Comparison of ENCODE assay signal across 26 cellular contexts in the genomic region with DNA sequence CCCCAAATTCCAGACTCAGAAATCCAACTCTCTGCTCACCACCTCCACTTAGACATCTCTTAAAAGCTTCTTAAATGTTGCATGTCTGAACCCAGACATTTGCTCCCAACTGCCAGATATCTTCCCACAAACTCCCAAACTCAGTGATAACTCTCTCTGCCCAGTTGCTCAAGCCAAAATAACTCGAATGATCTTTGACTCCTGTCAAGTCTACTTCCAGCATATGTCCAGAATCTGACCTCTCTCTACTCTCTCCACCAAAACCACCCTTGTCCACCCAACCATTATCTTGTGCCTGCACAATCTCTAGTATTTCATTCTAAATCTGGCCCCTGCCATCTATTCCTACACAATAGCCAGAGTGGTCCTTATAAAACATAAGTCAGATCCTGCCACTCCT.
"Had no signal": no experiment of that assay in that cellular context is flagged by ENCODE, and none has a peak within 500 bp of the region (broad histone marks: within the 10 kb centered on the region; RNA-seq: fewer than 3 reads in every experiment).

No MANE protein-coding gene starts in this region.

- H3K4me1 ChIP-seq: stomach, suprapubic skin, testis, thyroid gland, tibial artery, tibial nerve, transverse colon, upper lobe of left lung, upper lobe of right lung, uterus, vagina had no signal

- H3K27ac ChIP-seq: stomach, suprapubic skin, testis, thoracic aorta, thyroid gland, tibial artery, tibial nerve, transverse colon, upper lobe of left lung, upper lobe of right lung, uterus, vagina had no signal

- ATAC-seq: stimulated activated effector memory CD8-positive, alpha-beta T cell treated with anti-CD3 and anti-CD28 coated beads, Interleukin-12 subunit alpha, Interleukin-12 subunit beta, amount 100 ng/mL, for 72 hours; stimulated activated naive B cell treated with anti-CD40 and anti-IgM and Interleukin-4, amounts not matched to agents 10 μg/mL and 1 μg/mL and 100 μg/mL, for 72 hours; stimulated activated naive CD8-positive, alpha-beta T cell treated with anti-CD3 and anti-CD28 coated beads, Interleukin-15, amount 100 ng/mL, for 72 hours; stimulated activated naive CD8-positive, alpha-beta T cell treated with anti-CD3 and anti-CD28 coated beads, Interleukin-15, Interleukin-2, amounts not matched to agents 100 U/mL and 50 U/mL, for 24 hours; upper lobe of right lung had no signal

- FAIRE-seq: urothelium cell line had no signal

- H3K27me3 ChIP-seq: stomach, suprapubic skin, testis, thyroid gland, tibial artery, tibial nerve, transverse colon, upper lobe of left lung, upper lobe of right lung, uterus, vagina had no signal

- DNase-seq: stimulated activated CD4-positive, alpha-beta T cell treated with anti-CD3 and anti-CD28 coated beads, Interleukin-2, amount 100 ng/mL, for 48 hours; stimulated activated CD4-positive, alpha-beta T cell treated with anti-CD3 and anti-CD28 coated beads, Interleukin-4, amount 100 ng/mL, for 1 hour; stimulated activated CD4-positive, alpha-beta T cell treated with anti-CD3 and anti-CD28 coated beads, Interleukin-4, amount 100 ng/mL, for 24 hours; stimulated activated CD4-positive, alpha-beta T cell treated with anti-CD3 and anti-CD28 coated beads, Interleukin-4, amount 100 ng/mL, for 4 hours; stimulated activated CD8-positive, alpha-beta memory T cell treated with anti-CD3 and anti-CD28 coated beads, Interleukin-4, amount 100 ng/mL, for 48 hours; stimulated activated naive B cell treated with anti-CD40 and anti-IgM and Interleukin-4, amounts not matched to agents 10 μg/mL and 1 μg/mL and 100 μg/mL, for 72 hours; stimulated activated naive CD4-positive, alpha-beta T cell; stimulated activated naive CD4-positive, alpha-beta T cell treated with Interleukin-2 at 50 U/mL for 16 hours; stimulated activated naive CD8-positive, alpha-beta T cell treated with anti-CD3 and anti-CD28 coated beads, Interleukin-15, amount 100 ng/mL, for 72 hours; stimulated activated naive CD8-positive, alpha-beta T cell treated with anti-CD3 and anti-CD28 coated beads, Interleukin-15, Interleukin-2, amounts not matched to agents 100 U/mL and 50 U/mL, for 24 hours; stomach; substantia nigra; testis; thyroid gland; tibial artery; transverse colon; trophoblast cell; upper lobe of left lung; upper lobe of right lung; uterus had no signal

- H3K36me3 ChIP-seq: stomach, suprapubic skin, thoracic aorta, thyroid gland, tibial artery, tibial nerve, transverse colon, upper lobe of left lung, upper lobe of right lung, uterus, vagina had no signal

- H3K4me3 ChIP-seq: stomach, suprapubic skin, testis, thoracic aorta, thyroid gland, tibial artery, tibial nerve, transverse colon, upper lobe of left lung, upper lobe of right lung, uterus, vagina had no signal

- H3K9me3 ChIP-seq: stomach, suprapubic skin, testis, thoracic aorta, thyroid gland, tibial artery, tibial nerve, transverse colon, upper lobe of left lung, upper lobe of right lung, uterus, vagina had no signal
